Comparison of ENCODE assay signal across 18 cellular contexts in genomic region chr4:94399721-94400120, GRCh38. TPM values are rescaled to one million over a fixed set of nuclear protein-coding genes. Genes with fewer than 3 reads are reported as not detected.
DNase-seq lines count a peak whose midpoint lies in the region; ATAC-seq and TF ChIP-seq lines count a peak whose summit lies in the region.
"Had no signal": no experiment of that assay in that cellular context is flagged by ENCODE, and none has a peak within 500 bp of the region (broad histone marks: within the 10 kb centered on the region; RNA-seq: fewer than 3 reads in every experiment).

No MANE protein-coding gene starts in this region.

- DNase-seq in Right ventricle myocardium superior (no peak), cardiac septum (ENCODE audit: low spot score) (no peak), myocyte (ENCODE audit: low read depth) (peak; percentile 73), MG63 (no peak), spleen (no peak)
- DNase-seq in central memory CD4-positive, alpha-beta T cell = no peak
- DNase-seq: CD8-positive, alpha-beta T cell; COR-L47; DMS53; GF-D8; GOT3; H9 had no signal

- H3K9me2 ChIP-seq in Loucy (replicated peaks; ENCODE audit: low read depth, low read length) = no peaks in the 10 kb centered on the region

- H4K20me1 ChIP-seq in Loucy (ENCODE audit: insufficient read depth, low read length, poor library complexity, severe bottlenecking) = no peaks in the 10 kb centered on the region

- H3K27me3 ChIP-seq in Loucy (ENCODE audit: insufficient read depth, low read length, poor library complexity, severe bottlenecking) = no peaks in the 10 kb centered on the region
- no peaks in the 10 kb centered on the region for H3K27me3 ChIP-seq in MG63
- no peaks in the 10 kb centered on the region for H3K27me3 ChIP-seq in spleen (replicated peaks in 1 of 7)

- peak; percentile 58 for ATAC-seq in Right ventricle myocardium superior (ENCODE audit: poor library complexity)
- ATAC-seq: CD8-positive, alpha-beta T cell had no signal

- WGBS in spleen, 5 donors = 64 to 92% (median 82%) methylated on average over 1 of the region's 1 CpG

- intact Hi-C loops in Right ventricle myocardium superior (cut with DNase I) (no loop called here), cardiac septum (cut with DNase I) (loop anchor here (10.0 kb wide), 1 partner anchor 65 kb away; no protein-coding TSS in a partner anchor), spleen (cut with DNase I; ENCODE audit: low total_unique reads) (loop anchor here (10.0 kb wide), 1 partner anchor 95 kb away; no protein-coding TSS in a partner anchor)

- H3K9ac ChIP-seq in Loucy (ENCODE audit: low read depth, low read length, poor library complexity, severe bottlenecking) = no peak overlapping the region

- TF ChIP-seq POLR2A in spleen (IDR thresholded peaks at IDR 0.05) = no peak

- no peak overlapping the region for H3K4me2 ChIP-seq in Loucy (ENCODE audit: low read depth, low read length, poor library complexity, severe bottlenecking)

- TF ChIP-seq CTCF in Loucy (conservative IDR thresholded peaks at IDR 0.05; ENCODE audit: low read length) (no peak), VCaP (conservative IDR thresholded peaks at IDR 0.05) (no peak), spleen (IDR thresholded peaks at IDR 0.05 in 8 of 11, conservative IDR thresholded peaks at IDR 0.05 in 3 of 11) (no peak)

- H3K4me1 ChIP-seq in Loucy (ENCODE audit: insufficient read depth, low read length, poor library complexity, severe bottlenecking) (peaks cover 3% of the 10 kb centered on the region), spleen (no peaks in the 10 kb centered on the region)

- H3F3A ChIP-seq in Loucy (ENCODE audit: low read depth) = no peaks in the 10 kb centered on the region

- H3K27ac ChIP-seq in VCaP (peak overlapping the region; percentile 71), spleen (no peak overlapping the region)
- H3K27ac ChIP-seq: 22Rv1 had no signal

- no peaks in the 10 kb centered on the region for H3K79me2 ChIP-seq in Loucy (ENCODE audit: insufficient read depth, low read length)

- H3K36me3 ChIP-seq in Loucy (ENCODE audit: insufficient read depth, low read length) = no peaks in the 10 kb centered on the region
- no peaks in the 10 kb centered on the region for H3K36me3 ChIP-seq in MG63
- H3K36me3 ChIP-seq in spleen = no peaks in the 10 kb centered on the region

- H2AFZ ChIP-seq in Loucy (ENCODE audit: low read length) = 0 out of 2 replicates have a peak overlapping the region, but pooled peaks have one; percentile 2

- H3K4me3 ChIP-seq in Loucy (ENCODE audit: low read length, poor library complexity, severe bottlenecking) = no peak overlapping the region
- H3K4me3 ChIP-seq in MG63 = no peak overlapping the region
- no peak overlapping the region for H3K4me3 ChIP-seq in spleen

- H3K9me3 ChIP-seq in Loucy (ENCODE audit: insufficient read depth, low read depth, low read length) (no peaks in the 10 kb centered on the region), MG63 (no peaks in the 10 kb centered on the region), spleen (peaks cover 0 to 3% (median 0%) of the 10 kb centered on the region in 8 donors)

RNA-seq across cellular contexts. Expression of gene PDLIM5, which starts 52.0 kb away (rescaled TPM):
- total RNA-seq in Right ventricle myocardium superior (979 TPM), cardiac septum (1,256 TPM), myocyte (122 and 170 TPM in 2 replicates), spleen (100 to 1,000 TPM in 3 of 7 donors, 10 to 100 TPM in 4; 66.1 to 182 (median 89.0) TPM)
- 84.3 TPM for polyA plus RNA-seq in myocyte (2012)
- 19.4 and 21.1 TPM in 2 replicates for total RNA-seq in MG63 (2014; rRNA removed; shearing (Covaris generic); ENCODE audit: low replicate concordance)
- polyA plus RNA-seq in spleen = 10 to 100 TPM in 2 of 3 donors, 1 to 10 TPM in 1; 9.4 to 14.6 (median 11.6) TPM

RNA-seq across cellular contexts. Expression of gene HPGDS, which starts 57.1 kb away (rescaled TPM):
- total RNA-seq in Right ventricle myocardium superior = 3.3 TPM
- total RNA-seq in cardiac septum = 1.1 TPM
- not detected in 2 replicates for total RNA-seq in myocyte
- polyA plus RNA-seq in myocyte (2012) = 0.06 TPM
- total RNA-seq in MG63 (2014; rRNA removed; shearing (Covaris generic); ENCODE audit: low replicate concordance) = not detected in 2 replicates
- 1 to 10 TPM in 2 of 7 donors, under 1 TPM in 1, not detected in 4; 0.20 to 2.2 (median 1.0) TPM for total RNA-seq in spleen
- under 1 TPM; 0.04 to 0.54 (median 0.29) TPM for polyA plus RNA-seq in spleen
- total RNA-seq: A673; CD8-positive, alpha-beta T cell; H9; HT1080 had no signal
- polyA plus RNA-seq: BJ had no signal
